26 cellular contexts compared by ENCODE assay signal in the genomic region with DNA sequence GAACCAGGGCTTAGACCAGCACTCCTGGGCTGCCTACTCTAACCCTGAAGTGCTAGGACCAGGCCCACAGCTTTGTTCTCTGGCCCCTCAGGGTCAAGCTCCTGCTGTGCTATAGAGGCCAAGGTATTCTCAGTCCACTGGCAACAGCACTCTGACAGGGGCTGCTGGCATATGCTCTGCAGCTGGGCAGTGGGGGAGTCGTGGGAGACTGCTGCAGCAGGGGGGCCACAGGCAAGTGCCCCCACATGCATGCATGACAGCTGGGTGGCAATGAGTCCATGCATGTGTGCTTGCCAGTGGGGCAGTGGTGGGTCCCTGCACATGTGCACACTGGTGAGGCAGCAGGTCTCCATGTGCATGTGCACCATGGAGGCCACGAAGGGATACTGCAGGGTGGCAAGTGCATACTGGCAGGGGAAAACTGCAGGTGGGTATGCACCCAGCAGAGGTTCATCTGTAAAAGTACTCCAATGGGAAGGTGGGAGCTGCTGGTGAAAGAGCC.
"Had no signal": no experiment of that assay in that cellular context is flagged by ENCODE, and none has a peak within 500 bp of the region (broad histone marks: within the 10 kb centered on the region; RNA-seq: fewer than 3 reads in every experiment).

No MANE protein-coding gene starts in this region.

- H3K27me3 ChIP-seq: esophagus squamous epithelium, spleen, testis, tibial nerve had no signal

- H3K9ac ChIP-seq: parathyroid adenoma had no signal

- H3K27ac ChIP-seq: dorsolateral prefrontal cortex, epithelial cell of prostate, esophagus squamous epithelium, gastroesophageal sphincter, left ventricle myocardium inferior, lower lobe of right lung, parathyroid adenoma, prostate gland, spleen, testis, tibial nerve had no signal

- H3K4me3 Mint-ChIP-seq: effector memory CD8-positive, alpha-beta T cell; immature natural killer cell; memory B cell; nephron; stimulated activated naive B cell treated with anti-CD40 and anti-IgM and Interleukin-4, amounts not matched to agents 10 μg/mL and 1 μg/mL and 100 μg/mL, for 72 hours; stimulated activated naive CD8-positive, alpha-beta T cell treated with anti-CD3 and anti-CD28 coated beads, Interleukin-15, amount 100 ng/mL, for 72 hours had no signal

- H3K4me1 ChIP-seq: esophagus squamous epithelium, gastroesophageal sphincter, left ventricle myocardium inferior, lower lobe of right lung, parathyroid adenoma, prostate gland, spleen, testis, tibial nerve had no signal

- H3K36me3 ChIP-seq: esophagus squamous epithelium, gastroesophageal sphincter, left ventricle myocardium inferior, lower lobe of right lung, prostate gland, spleen, tibial nerve had no signal

- H3K36me3 Mint-ChIP-seq: memory B cell; stimulated activated naive B cell treated with anti-CD40 and anti-IgM and Interleukin-4, amounts not matched to agents 10 μg/mL and 1 μg/mL and 100 μg/mL, for 72 hours had no signal

- H3K9me3 ChIP-seq: esophagus squamous epithelium, gastroesophageal sphincter, lower lobe of right lung, prostate gland, testis, tibial nerve had no signal

- H2AFZ ChIP-seq: parathyroid adenoma had no signal

- H3K4me1 Mint-ChIP-seq: immature natural killer cell; memory B cell; nephron; stimulated activated naive B cell treated with anti-CD40 and anti-IgM and Interleukin-4, amounts not matched to agents 10 μg/mL and 1 μg/mL and 100 μg/mL, for 72 hours; stimulated activated naive CD8-positive, alpha-beta T cell treated with anti-CD3 and anti-CD28 coated beads, Interleukin-15, amount 100 ng/mL, for 72 hours had no signal

- H3K79me2 ChIP-seq: parathyroid adenoma had no signal

- ATAC-seq: effector memory CD8-positive, alpha-beta T cell; gastroesophageal sphincter; left cardiac atrium; sciatic nerve; stimulated activated naive B cell treated with anti-CD40 and anti-IgM and Interleukin-4, amounts not matched to agents 10 μg/mL and 1 μg/mL and 100 μg/mL, for 72 hours; stimulated activated naive CD8-positive, alpha-beta T cell treated with anti-CD3 and anti-CD28 coated beads, Interleukin-15, amount 100 ng/mL, for 72 hours had no signal

- H3K4me3 ChIP-seq: dorsolateral prefrontal cortex, esophagus squamous epithelium, gastroesophageal sphincter, left ventricle myocardium inferior, lower lobe of right lung, prostate gland, spleen, testis, tibial nerve had no signal

- DNase-seq: cortex of kidney; dorsolateral prefrontal cortex; effector memory CD8-positive, alpha-beta T cell; esophagus squamous epithelium; foreskin fibroblast; glutamatergic neuron; immature natural killer cell; left cardiac atrium; left ventricle myocardium inferior; lower lobe of right lung; midbrain; spleen; stimulated activated CD4-positive, alpha-beta T cell treated with anti-CD3 and anti-CD28 coated beads, Interleukin-15, amount 100 ng/mL, for 24 hours; stimulated activated CD4-positive, alpha-beta T cell treated with anti-CD3 and anti-CD28 coated beads, Interleukin-1b, Interleukin-23, amount 100 ng/mL, for 48 hours; stimulated activated CD4-positive, alpha-beta T cell treated with anti-CD3 and anti-CD28 coated beads, Interleukin-4, amount 100 ng/mL, for 24 hours; stimulated activated naive B cell treated with anti-CD40 and anti-IgM and Interleukin-4, amounts not matched to agents 10 μg/mL and 1 μg/mL and 100 μg/mL, for 72 hours; stimulated activated naive CD8-positive, alpha-beta T cell treated with anti-CD3 and anti-CD28 coated beads, Interleukin-15, amount 100 ng/mL, for 72 hours; testis had no signal

- H3K27ac Mint-ChIP-seq: effector memory CD8-positive, alpha-beta T cell; immature natural killer cell; memory B cell; nephron; stimulated activated naive B cell treated with anti-CD40 and anti-IgM and Interleukin-4, amounts not matched to agents 10 μg/mL and 1 μg/mL and 100 μg/mL, for 72 hours; stimulated activated naive CD8-positive, alpha-beta T cell treated with anti-CD3 and anti-CD28 coated beads, Interleukin-15, amount 100 ng/mL, for 72 hours had no signal

- H3K27me3 Mint-ChIP-seq: effector memory CD8-positive, alpha-beta T cell; memory B cell; stimulated activated naive B cell treated with anti-CD40 and anti-IgM and Interleukin-4, amounts not matched to agents 10 μg/mL and 1 μg/mL and 100 μg/mL, for 72 hours; stimulated activated naive CD8-positive, alpha-beta T cell treated with anti-CD3 and anti-CD28 coated beads, Interleukin-15, amount 100 ng/mL, for 72 hours had no signal
